11 cellular contexts compared by ENCODE assay signal in the genomic region with DNA sequence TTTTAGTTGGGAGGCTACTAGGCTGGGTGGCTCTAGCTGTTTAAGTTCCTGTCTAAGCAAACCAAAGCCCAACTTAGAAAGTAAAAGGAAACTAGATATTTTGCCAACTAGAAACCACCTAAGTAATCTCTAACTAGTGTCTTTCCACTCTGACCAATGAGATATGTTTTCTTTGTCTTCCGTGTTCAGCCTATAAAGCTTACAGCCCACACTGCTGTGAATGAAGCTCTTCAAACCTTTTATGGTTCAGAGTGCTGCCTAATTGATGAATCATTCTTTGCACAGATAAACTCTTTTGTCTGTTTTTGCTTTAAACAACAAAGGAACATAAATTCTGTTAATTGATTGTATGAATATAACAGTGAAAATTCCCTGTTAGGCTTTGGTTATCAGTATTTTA.
A peak's percentile ranks its signal among the peaks of the same experiment; 100 is the strongest.
DNase-seq lines count a peak whose midpoint lies in the region; ATAC-seq and TF ChIP-seq lines count a peak whose summit lies in the region.
"Had no signal": no experiment of that assay in that cellular context is flagged by ENCODE, and none has a peak within 500 bp of the region (broad histone marks: within the 10 kb centered on the region; RNA-seq: fewer than 3 reads in every experiment).

No MANE protein-coding gene starts in this region.

- H3K4me1 Mint-ChIP-seq in activated T-cell treated with anti-CD3 and anti-CD28 coated beads, Interleukin-2, amount 50 U/mL, for 72 hours (ENCODE audit: low read depth), result peaks cover 82% of the 10 kb centered on the region
- H3K4me1 Mint-ChIP-seq in effector memory CD8-positive, alpha-beta T cell (ENCODE audit: low read depth in 2 of 2), result peaks cover 36 to 52% of the 10 kb centered on the region in 2 donors
- no peaks in the 10 kb centered on the region for H3K4me1 Mint-ChIP-seq in osteocyte (ENCODE audit: unreplicated experiment)

- DNase-seq in activated T-cell treated with anti-CD3 and anti-CD28 coated beads, Interleukin-2, amount 50 U/mL, for 72 hours, result no peak
- no peak for DNase-seq in activated T-cell treated with anti-CD3 and anti-CD28 coated beads for 4 hours
- peak; percentile 64 for DNase-seq in NCI-H345 (lab: John Stamatoyannopoulos, UW)
- DNase-seq in effector memory CD8-positive, alpha-beta T cell, result no peak
- DNase-seq in substantia nigra (lab: John Stamatoyannopoulos, UW), result no peak
- no peak for DNase-seq in medulla oblongata (ENCODE audit: extremely low spot score)
- DNase-seq in osteocyte (ENCODE audit: extremely low spot score, unreplicated experiment), result no peak
- no peak for DNase-seq in SW 1271 (lab: John Stamatoyannopoulos, UW)
- DNase-seq: activated CD8-positive, alpha-beta memory T cell treated with anti-CD3 and anti-CD28 coated beads, Interleukin-2, amount 50 U/mL, for 4 hours; heart right ventricle; NCI-H226 had no signal

- H3K27ac Mint-ChIP-seq in activated T-cell treated with anti-CD3 and anti-CD28 coated beads, Interleukin-2, amount 50 U/mL, for 72 hours, result peak overlapping the region; percentile 12
- peak overlapping the region in 1 of 2 donors; percentile 60 for H3K27ac Mint-ChIP-seq in effector memory CD8-positive, alpha-beta T cell
- H3K27ac Mint-ChIP-seq in osteocyte (ENCODE audit: unreplicated experiment), result no peak overlapping the region

- no peaks in the 10 kb centered on the region for H3K27me3 Mint-ChIP-seq in activated T-cell treated with anti-CD3 and anti-CD28 coated beads, Interleukin-2, amount 50 U/mL, for 72 hours (ENCODE audit: low read depth)
- no peaks in the 10 kb centered on the region for H3K27me3 Mint-ChIP-seq in effector memory CD8-positive, alpha-beta T cell
- H3K27me3 Mint-ChIP-seq in osteocyte (ENCODE audit: unreplicated experiment), result no peaks in the 10 kb centered on the region

- H3K9me3 Mint-ChIP-seq in activated T-cell treated with anti-CD3 and anti-CD28 coated beads, Interleukin-2, amount 50 U/mL, for 72 hours, result no peaks in the 10 kb centered on the region
- no peaks in the 10 kb centered on the region for H3K9me3 Mint-ChIP-seq in effector memory CD8-positive, alpha-beta T cell
- no peaks in the 10 kb centered on the region for H3K9me3 Mint-ChIP-seq in osteocyte (ENCODE audit: unreplicated experiment)

- H3K27ac ChIP-seq in substantia nigra (ENCODE audit: low read depth, low read length, poor library complexity, severe bottlenecking), result peak overlapping the region; percentile 27
- H3K27ac ChIP-seq: heart right ventricle had no signal

- no peak for TF ChIP-seq CTCF in osteocyte (IDR thresholded peaks at IDR 0.05)

- peaks cover 4 to 12% of the 10 kb centered on the region in 2 donors for H3K36me3 Mint-ChIP-seq in activated T-cell treated with anti-CD3 and anti-CD28 coated beads, Interleukin-2, amount 50 U/mL, for 72 hours (ENCODE audit: insufficient read depth in 2 of 2)
- no peaks in the 10 kb centered on the region for H3K36me3 Mint-ChIP-seq in effector memory CD8-positive, alpha-beta T cell (ENCODE audit: insufficient read depth)
- H3K36me3 Mint-ChIP-seq in osteocyte (ENCODE audit: unreplicated experiment), result no peaks in the 10 kb centered on the region

- ATAC-seq in activated T-cell treated with anti-CD3 and anti-CD28 coated beads, Interleukin-2, amount 50 U/mL, for 72 hours (replicated peaks in 1 of 2), result peak; percentile 82
- peak; percentile 88 for ATAC-seq in effector memory CD8-positive, alpha-beta T cell (replicated peaks)
- ATAC-seq: heart right ventricle had no signal

- H3K4me3 Mint-ChIP-seq in activated T-cell treated with anti-CD3 and anti-CD28 coated beads, Interleukin-2, amount 50 U/mL, for 72 hours, result peak overlapping the region; percentile 27 to 65
- H3K4me3 Mint-ChIP-seq in effector memory CD8-positive, alpha-beta T cell, result no peak overlapping the region
- no peak overlapping the region for H3K4me3 Mint-ChIP-seq in osteocyte (ENCODE audit: unreplicated experiment)

Comparison
In these comparisons a context has a peak if more than half of its experiments do, and no peak if none do; other contexts are left out.
1. H3K4me3 Mint-ChIP-seq: peak in activated T-cell treated with anti-CD3 and anti-CD28 coated beads, Interleukin-2, amount 50 U/mL, for 72 hours (2 of 2); none in effector memory CD8-positive, alpha-beta T cell (0 of 2) and osteocyte (single experiment).